Comparison of ENCODE assay signal across 10 cellular contexts in genomic region chr3:189664311-189664710, GRCh38. TPM values are rescaled to one million over a fixed set of nuclear protein-coding genes. Genes with fewer than 3 reads are reported as not detected.
A peak's percentile ranks its signal among the peaks of the same experiment; 100 is the strongest.
DNase-seq lines count a peak whose midpoint lies in the region; ATAC-seq and TF ChIP-seq lines count a peak whose summit lies in the region.
"Had no signal": no experiment of that assay in that cellular context is flagged by ENCODE, and none has a peak within 500 bp of the region (broad histone marks: within the 10 kb centered on the region; RNA-seq: fewer than 3 reads in every experiment).

No MANE protein-coding gene starts in this region.

- H4K20me1 ChIP-seq in GM23248 (ENCODE audit: insufficient read depth): no peaks in the 10 kb centered on the region

- H3K27me3 ChIP-seq in GM23248 (replicated peaks; ENCODE audit: insufficient read depth): no peaks in the 10 kb centered on the region
- H3K27me3 ChIP-seq: adrenal gland had no signal

- no peak for ATAC-seq in GM18907 (IDR thresholded peaks at IDR 0.05; ENCODE audit: unreplicated experiment)
- ATAC-seq in stimulated activated effector memory CD8-positive, alpha-beta T cell treated with anti-CD3 and anti-CD28 coated beads, Interleukin-12 subunit alpha, Interleukin-12 subunit beta, amount 100 ng/mL, for 72 hours: no peak
- no peak for ATAC-seq in HG02759 (IDR thresholded peaks at IDR 0.05; ENCODE audit: unreplicated experiment)

- peaks cover 19% of the 10 kb centered on the region for H3K4me1 ChIP-seq in GM23248 (ENCODE audit: insufficient read depth)
- H3K4me1 ChIP-seq: adrenal gland had no signal

- H3K9me3 Mint-ChIP-seq in stimulated activated effector memory CD8-positive, alpha-beta T cell treated with anti-CD3 and anti-CD28 coated beads, Interleukin-12 subunit alpha, Interleukin-12 subunit beta, amount 100 ng/mL, for 72 hours: no peaks in the 10 kb centered on the region

- H3K36me3 Mint-ChIP-seq in stimulated activated effector memory CD8-positive, alpha-beta T cell treated with anti-CD3 and anti-CD28 coated beads, Interleukin-12 subunit alpha, Interleukin-12 subunit beta, amount 100 ng/mL, for 72 hours: no peaks in the 10 kb centered on the region

- no peaks in the 10 kb centered on the region for H3K36me3 ChIP-seq in GM23248 (ENCODE audit: low read depth)
- H3K36me3 ChIP-seq: adrenal gland had no signal

- WGBS in GM23248 (ENCODE audit: low coverage in 1 of 2, low lambda C conversion rate in 2 of 2, missing lambda C conversion rate in 2 of 2), 2 experiments: 0 to 5% methylated on average over 1 of the region's 1 CpG

- in situ Hi-C loops in GM23248 (cut with MboI): no loop called here

- no peak overlapping the region for H3K4me3 Mint-ChIP-seq in stimulated activated effector memory CD8-positive, alpha-beta T cell treated with anti-CD3 and anti-CD28 coated beads, Interleukin-12 subunit alpha, Interleukin-12 subunit beta, amount 100 ng/mL, for 72 hours

- no peaks in the 10 kb centered on the region for H3K9me2 ChIP-seq in GM23248 (ENCODE audit: insufficient read depth)

- H3K9ac ChIP-seq in GM23248: no peak overlapping the region

- no peaks in the 10 kb centered on the region for H3K79me2 ChIP-seq in GM23248 (ENCODE audit: insufficient read depth)

- H3F3A ChIP-seq in GM23248 (ENCODE audit: insufficient read depth): peaks cover 9% of the 10 kb centered on the region; the same call in 1 of the 2 replicates

- H3K4me1 Mint-ChIP-seq in stimulated activated effector memory CD8-positive, alpha-beta T cell treated with anti-CD3 and anti-CD28 coated beads, Interleukin-12 subunit alpha, Interleukin-12 subunit beta, amount 100 ng/mL, for 72 hours: no peaks in the 10 kb centered on the region

- no peak overlapping the region for H3K27ac Mint-ChIP-seq in stimulated activated effector memory CD8-positive, alpha-beta T cell treated with anti-CD3 and anti-CD28 coated beads, Interleukin-12 subunit alpha, Interleukin-12 subunit beta, amount 100 ng/mL, for 72 hours

- H3K9me3 ChIP-seq in GM23248 (ENCODE audit: low read depth): no peaks in the 10 kb centered on the region
- H3K9me3 ChIP-seq: adrenal gland had no signal

- peak overlapping the region; percentile 51 for H2AFZ ChIP-seq in GM23248

- H3K4me3 ChIP-seq in GM23248 (0 out of 2 replicates have a peak overlapping the region, but pooled peaks have one; percentile 23), epithelial cell of esophagus (ENCODE audit: low read length) (no peak overlapping the region)
- H3K4me3 ChIP-seq: adrenal gland had no signal

- H3K27ac ChIP-seq in GM23248: peak overlapping the region; percentile 62
- H3K27ac ChIP-seq: adrenal gland had no signal

- no peak for TF ChIP-seq CTCF in epithelial cell of esophagus (IDR thresholded peaks at IDR 0.05; ENCODE audit: insufficient read depth, low read depth, low read length, missing control alignments)

- peak overlapping the region; percentile 61 for H3K4me2 ChIP-seq in GM23248 (ENCODE audit: unreplicated experiment)

- DNase-seq in GM23248: peak; percentile 96
- DNase-seq in NOMO-1 treated with dmso at 0.1 percent for 144 hours (lab: John Stamatoyannopoulos, UW; ENCODE audit: unreplicated experiment): peak; percentile 7
- peak; percentile 89 for DNase-seq in epithelial cell of esophagus (ENCODE audit: low read depth)
- DNase-seq in renal cortical epithelial cell (ENCODE audit: low read depth): peak; percentile 87
- no peak for DNase-seq in NCI-H128 (lab: John Stamatoyannopoulos, UW; ENCODE audit: unreplicated experiment)
- DNase-seq in stimulated activated effector memory CD8-positive, alpha-beta T cell treated with anti-CD3 and anti-CD28 coated beads, Interleukin-12 subunit alpha, Interleukin-12 subunit beta, amount 100 ng/mL, for 72 hours (ENCODE audit: low spot score in 2 of 2): no peak
- DNase-seq: nucleus accumbens had no signal

RNA-seq across cellular contexts. Expression of gene TP63, which starts 33.1 kb away (rescaled TPM):
- total RNA-seq in GM23248 (2014; rRNA removed; shearing (Covaris generic)): not detected in 2 replicates
- not detected in 2 replicates for polyA plus RNA-seq in GM23248 (2016; fragmentation: Nextera tagmentation; extraction: Ambion mirVana)
- under 0.01 and 0.52 TPM in 2 replicates for total RNA-seq in renal cortical epithelial cell

Comparison
In these comparisons a context has a peak if more than half of its experiments do, and no peak if none do; other contexts are left out.
1. DNase-seq: peak in GM23248 (single experiment), NOMO-1 treated with dmso at 0.1 percent for 144 hours (single experiment), epithelial cell of esophagus (single experiment) and renal cortical epithelial cell (single experiment); none in NCI-H128 (single experiment) and stimulated activated effector memory CD8-positive, alpha-beta T cell treated with anti-CD3 and anti-CD28 coated beads, Interleukin-12 subunit alpha, Interleukin-12 subunit beta, amount 100 ng/mL, for 72 hours (0 of 2).